Comparison of ENCODE assay signal across 14 cellular contexts in the genomic region with DNA sequence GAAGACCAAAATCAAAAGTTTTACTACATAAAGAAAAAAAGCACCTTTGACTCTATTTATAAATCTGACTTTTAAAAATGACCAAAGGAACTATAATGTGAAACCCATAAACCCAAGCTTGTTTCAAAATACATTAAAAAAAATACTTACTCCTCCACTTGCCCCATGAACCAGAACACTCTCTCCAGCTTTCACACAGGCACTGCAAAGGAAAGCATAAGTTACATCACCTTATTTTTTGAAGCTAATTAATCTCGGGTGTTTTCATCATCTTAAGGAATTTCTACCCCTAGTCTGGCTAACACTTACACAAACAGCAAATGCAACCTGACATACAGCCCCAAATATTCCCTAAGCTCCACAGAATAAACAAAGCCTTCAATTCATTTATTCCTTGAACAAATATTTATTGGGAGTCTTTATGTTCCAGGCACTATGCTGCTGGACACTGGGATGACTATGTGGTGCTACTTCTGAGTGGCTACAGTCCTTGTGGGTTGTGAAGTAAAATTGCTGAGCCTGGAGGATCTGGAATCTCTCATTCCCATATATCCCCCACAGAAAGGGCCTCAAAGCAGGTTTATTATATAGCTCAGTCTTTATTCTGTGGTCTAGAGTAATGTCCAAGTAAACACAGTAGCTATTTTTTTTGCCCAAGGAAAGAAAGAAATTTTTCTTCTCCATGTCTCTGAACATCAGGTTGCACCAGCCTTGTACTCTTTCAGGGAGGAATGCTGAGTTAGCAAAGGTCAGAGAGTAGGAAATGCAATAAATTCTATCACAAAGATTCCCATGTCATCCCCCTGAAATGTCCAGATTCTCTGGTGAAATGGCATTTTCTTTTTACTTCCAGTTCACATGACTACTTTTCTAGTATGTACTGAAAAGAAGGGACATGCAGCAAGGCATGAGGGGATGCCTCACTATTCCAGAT. TPM values are rescaled to one million over a fixed set of nuclear protein-coding genes. Genes with fewer than 3 reads are reported as not detected.
DNase-seq lines count a peak whose midpoint lies in the region; ATAC-seq and TF ChIP-seq lines count a peak whose summit lies in the region.
"Had no signal": no experiment of that assay in that cellular context is flagged by ENCODE, and none has a peak within 500 bp of the region (broad histone marks: within the 10 kb centered on the region; RNA-seq: fewer than 3 reads in every experiment).

No MANE protein-coding gene starts in this region.

- H3K4me1 ChIP-seq in adipocyte (ENCODE audit: control insufficient read depth, insufficient read depth, low read length) (peaks cover 29% of the 10 kb centered on the region), colonic mucosa (no peaks in the 10 kb centered on the region)
- H3K4me1 ChIP-seq: left lung had no signal

- ATAC-seq in GM19463 (IDR thresholded peaks at IDR 0.05; ENCODE audit: unreplicated experiment), result peak; percentile 58
- ATAC-seq in HG02852 (IDR thresholded peaks at IDR 0.05; ENCODE audit: unreplicated experiment), result peak; percentile 80
- ATAC-seq: left lung had no signal

- H3K36me3 ChIP-seq in adipocyte (ENCODE audit: control insufficient read depth, insufficient read depth, low read length, severe bottlenecking) (peaks cover 32% of the 10 kb centered on the region), colonic mucosa (no peaks in the 10 kb centered on the region)
- H3K36me3 ChIP-seq: neutrophil had no signal

- H3K9me3 ChIP-seq in adipocyte (ENCODE audit: control insufficient read depth, low read length), result no peaks in the 10 kb centered on the region
- no peaks in the 10 kb centered on the region for H3K9me3 ChIP-seq in colonic mucosa
- H3K9me3 ChIP-seq: left lung, neutrophil had no signal

- intact Hi-C loops in colonic mucosa (cut with DNase I), result no loop called here

- H3K9ac ChIP-seq in adipocyte (ENCODE audit: low read length), result peak overlapping the region; percentile 31
- H3K9ac ChIP-seq in colonic mucosa (ENCODE audit: low read depth in 2 of 2, low read length in 2 of 2), result no peak overlapping the region

- H3K4me3 ChIP-seq in GM12865 (ENCODE audit: low read depth, low read length), result no peak overlapping the region
- H3K4me3 ChIP-seq in adipocyte (ENCODE audit: low read length), result no peak overlapping the region
- H3K4me3 ChIP-seq in colonic mucosa, result no peak overlapping the region
- H3K4me3 ChIP-seq: left lung had no signal

- H3K27ac ChIP-seq in colonic mucosa, result no peak overlapping the region
- H3K27ac ChIP-seq: left lung, neutrophil had no signal

- TF ChIP-seq CTCF in GM12865 (IDR thresholded peaks at IDR 0.05; ENCODE audit: insufficient read depth, low read depth, low read length, missing control alignments) (no peak), colonic mucosa (IDR thresholded peaks at IDR 0.05) (no peak)

- DNase-seq in GM12865 (ENCODE audit: low read depth) (peak; percentile 44), adipocyte (ENCODE audit: low read depth) (peak; percentile 58), colonic mucosa (no peak), AG08396 (ENCODE audit: low spot score) (no peak), SIG-M5 (lab: John Stamatoyannopoulos, UW) (no peak), DMS114 treated with DMSO at 0.1 percent for 48 hours (lab: John Stamatoyannopoulos, UW; ENCODE audit: unreplicated experiment) (no peak)
- DNase-seq: activated CD4-positive, alpha-beta T cell treated with anti-CD3 and anti-CD28 coated beads, Interleukin-2, amount 50 U/mL, for 48 hours; dermis blood vessel endothelial cell; left lung; NCI-H1436 treated with DMSO at 0.1 percent for 48 hours; stimulated activated naive CD4-positive, alpha-beta T cell treated with Interleukin-2 at 50 U/mL for 16 hours had no signal

- H3K27me3 ChIP-seq in adipocyte (replicated peaks; ENCODE audit: control insufficient read depth, insufficient read depth, low read length) (no peaks in the 10 kb centered on the region), colonic mucosa (no peaks in the 10 kb centered on the region)
- H3K27me3 ChIP-seq: left lung, neutrophil had no signal

RNA-seq across cellular contexts. Expression of gene CRYZ, which starts 18.2 kb away (rescaled TPM):
- 10 to 100 TPM; 15.7 to 25.8 TPM for total RNA-seq in colonic mucosa

RNA-seq across cellular contexts. Expression of gene TYW3, which starts 18.3 kb away (rescaled TPM):
- 10 to 100 TPM in 1 of 2 donors, 1 to 10 TPM in 1; 8.5 to 16.7 TPM for total RNA-seq in colonic mucosa

RNA-seq across cellular contexts. Expression of gene ERICH3, which starts 41.1 kb away (rescaled TPM):
- under 1 TPM in 1 of 2 donors, not detected in 1; 0.16 TPM for total RNA-seq in colonic mucosa

Comparison
In these comparisons a context has a peak if more than half of its experiments do, and no peak if none do; other contexts are left out.
1. DNase-seq: peak in GM12865 (single experiment) and adipocyte (single experiment); none in colonic mucosa (single experiment), AG08396 (single experiment), SIG-M5 (single experiment) and DMS114 treated with DMSO at 0.1 percent for 48 hours (single experiment).